In the genomic region with DNA sequence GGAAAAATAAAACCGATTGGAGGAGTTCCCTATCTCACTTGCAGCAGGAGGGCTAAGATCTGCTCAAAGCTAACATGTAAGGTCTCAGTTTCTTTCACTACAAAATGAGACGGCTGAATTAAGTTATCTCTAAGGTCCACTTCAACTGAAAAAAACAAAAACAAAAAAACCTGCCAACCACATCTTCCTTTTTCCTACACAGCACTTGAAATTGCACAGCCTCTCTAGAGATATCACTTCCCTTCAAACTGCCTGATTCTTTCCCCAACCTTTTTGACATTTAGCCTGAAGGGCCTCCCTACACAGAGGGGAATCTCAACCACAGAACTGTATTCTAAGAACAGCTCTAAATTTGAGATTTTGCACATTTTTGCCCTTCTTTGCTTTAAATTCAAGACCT, we compare ENCODE assay signal across 14 cellular contexts.
"Had no signal": no experiment of that assay in that cellular context is flagged by ENCODE, and none has a peak within 500 bp of the region (broad histone marks: within the 10 kb centered on the region; RNA-seq: fewer than 3 reads in every experiment).

No MANE protein-coding gene starts in this region.

- H3K4me3 ChIP-seq: gastrocnemius medialis, hepatocyte, pancreas, tibial artery had no signal

- H3K27me3 Mint-ChIP-seq: activated T-helper 17 cell treated with anti-CD3 and anti-CD28 coated beads, Interleukin-2, amount 50 U/mL, for 72 hours had no signal

- H3K4me3 Mint-ChIP-seq: activated naive CD4-positive, alpha-beta T cell treated with anti-CD3 and anti-CD28 coated beads for 36 hours; activated naive CD8-positive, alpha-beta T cell treated with anti-CD3 and anti-CD28 coated beads, Interleukin-2, amount 50 U/mL, for 24 hours; activated T-helper 17 cell treated with anti-CD3 and anti-CD28 coated beads, Interleukin-2, amount 50 U/mL, for 72 hours; endodermal cell; naive B cell; T-helper 1 cell treated with Interleukin-12 subunit alpha and Interleukin-12 subunit beta and Interleukin-4 antibody, amounts not matched to agents 30 μg/mL and 1 μg/mL, for 36 hours had no signal

- H3K9me3 ChIP-seq: gastrocnemius medialis, pancreas, tibial artery had no signal

- DNase-seq: activated naive CD4-positive, alpha-beta T cell treated with anti-CD3 and anti-CD28 coated beads for 36 hours; activated naive CD8-positive, alpha-beta T cell treated with anti-CD3 and anti-CD28 coated beads, Interleukin-2, amount 50 U/mL, for 24 hours; aorta; endodermal cell; gastrocnemius medialis; islet precursor cell; naive B cell; pancreas; stimulated activated CD4-positive, alpha-beta T cell treated with anti-CD3 and anti-CD28 coated beads, Interleukin-4, amount 100 ng/mL, for 1 hour; stimulated activated naive CD4-positive, alpha-beta T cell; tibial artery had no signal

- H3K27me3 ChIP-seq: gastrocnemius medialis, hepatocyte, pancreas, tibial artery had no signal

- H3K4me1 Mint-ChIP-seq: activated naive CD8-positive, alpha-beta T cell treated with anti-CD3 and anti-CD28 coated beads, Interleukin-2, amount 50 U/mL, for 24 hours; activated T-helper 17 cell treated with anti-CD3 and anti-CD28 coated beads, Interleukin-2, amount 50 U/mL, for 72 hours had no signal

- H3K9me3 Mint-ChIP-seq: activated naive CD4-positive, alpha-beta T cell treated with anti-CD3 and anti-CD28 coated beads for 36 hours; activated naive CD8-positive, alpha-beta T cell treated with anti-CD3 and anti-CD28 coated beads, Interleukin-2, amount 50 U/mL, for 24 hours; T-helper 1 cell treated with Interleukin-12 subunit alpha and Interleukin-12 subunit beta and Interleukin-4 antibody, amounts not matched to agents 30 μg/mL and 1 μg/mL, for 36 hours had no signal

- H3K4me1 ChIP-seq: gastrocnemius medialis, pancreas, tibial artery had no signal

- H3K36me3 Mint-ChIP-seq: naive B cell had no signal

- H3K27ac Mint-ChIP-seq: activated naive CD4-positive, alpha-beta T cell treated with anti-CD3 and anti-CD28 coated beads for 36 hours; activated naive CD8-positive, alpha-beta T cell treated with anti-CD3 and anti-CD28 coated beads, Interleukin-2, amount 50 U/mL, for 24 hours; activated T-helper 17 cell treated with anti-CD3 and anti-CD28 coated beads, Interleukin-2, amount 50 U/mL, for 72 hours; endodermal cell; T-helper 1 cell treated with Interleukin-12 subunit alpha and Interleukin-12 subunit beta and Interleukin-4 antibody, amounts not matched to agents 30 μg/mL and 1 μg/mL, for 36 hours had no signal

- H3K36me3 ChIP-seq: gastrocnemius medialis, pancreas, tibial artery had no signal

- H3K27ac ChIP-seq: gastrocnemius medialis, hepatocyte, pancreas, tibial artery had no signal
